In genomic region chr7:47591655-47592572, GRCh38 we compare ENCODE assay signal across 1 cellular context.
A peak's percentile ranks its signal among the peaks of the same experiment; 100 is the strongest.
TF ChIP-seq lines count a peak whose summit lies in the region.

No MANE protein-coding gene starts in this region.

TF ChIP-seq in HepG2, 621 proteins besides CTCF, POLR2A, EP300 and RAD21:
- TF ChIP-seq GTF2F1 (IDR thresholded peaks at IDR 0.05; ENCODE audit: low read length) (no peak), SOX6 (IDR thresholded peaks at IDR 0.05) (no peak), SOX6 (CRISPR knock-in tag; IDR thresholded peaks at IDR 0.05) (peak; percentile 31; the same call in 1 of the 2 replicates), HIC2 (CRISPR knock-in tag; IDR thresholded peaks at IDR 0.05; ENCODE audit: low read depth) (no peak), TOE1 (CRISPR knock-in tag; IDR thresholded peaks at IDR 0.05) (no peak), TGIF2 (CRISPR knock-in tag; IDR thresholded peaks at IDR 0.05) (no peak), ZNF562 (CRISPR knock-in tag; IDR thresholded peaks at IDR 0.05; ENCODE audit: borderline replicate concordance) (no peak), ZNF7 (CRISPR knock-in tag; IDR thresholded peaks at IDR 0.05) (no peak), NPAS2 (CRISPR knock-in tag; IDR thresholded peaks at IDR 0.05; ENCODE audit: borderline replicate concordance) (no peak), PRDM15 (CRISPR knock-in tag; IDR thresholded peaks at IDR 0.05) (peak; percentile 65; the same call in 1 of the 2 replicates), ZSCAN30 (CRISPR knock-in tag; IDR thresholded peaks at IDR 0.05) (no peak), EHMT2 (IDR thresholded peaks at IDR 0.05; ENCODE audit: borderline replicate concordance, low read depth, low read length) (no peak), ATRX (CRISPR knock-in tag; IDR thresholded peaks at IDR 0.05; ENCODE audit: borderline replicate concordance) (no peak), TARDBP (CRISPR knock-in tag; IDR thresholded peaks at IDR 0.05) (no peak), ZBTB14 (CRISPR knock-in tag; IDR thresholded peaks at IDR 0.05) (no peak), YY1 (IDR thresholded peaks at IDR 0.05; ENCODE audit: insufficient read depth, insufficient replicate concordance, low read depth, low read length) (no peak), ZBTB1 (CRISPR knock-in tag; IDR thresholded peaks at IDR 0.05; ENCODE audit: borderline replicate concordance) (no peak), NCOR1 (IDR thresholded peaks at IDR 0.05; ENCODE audit: borderline replicate concordance, low read length) (no peak), ZKSCAN1 (IDR thresholded peaks at IDR 0.05; ENCODE audit: low read length) (no peak), RCOR2 (CRISPR knock-in tag; IDR thresholded peaks at IDR 0.05) (no peak), ZBTB3 (CRISPR knock-in tag; IDR thresholded peaks at IDR 0.05; ENCODE audit: borderline replicate concordance, low read depth) (no peak), ZNF713 (CRISPR knock-in tag; IDR thresholded peaks at IDR 0.05) (no peak), PAXIP1 (CRISPR knock-in tag; conservative IDR thresholded peaks at IDR 0.05) (0 out of 2 replicates have a peak, but pooled peaks have one; percentile 26), ZBTB44 (CRISPR knock-in tag; IDR thresholded peaks at IDR 0.05) (no peak), THAP11 (CRISPR knock-in tag; IDR thresholded peaks at IDR 0.05) (0 out of 2 replicates have a peak, but pooled peaks have one; percentile 21), RFX1 (IDR thresholded peaks at IDR 0.05) (no peak), ZGPAT (CRISPR knock-in tag; IDR thresholded peaks at IDR 0.05) (no peak), TEAD3 (CRISPR knock-in tag; optimal IDR thresholded peaks at IDR 0.05; ENCODE audit: borderline replicate concordance) (peak; percentile 85), PCBP1 (IDR thresholded peaks at IDR 0.05; ENCODE audit: borderline replicate concordance, low read depth, low read length) (no peak), HHEX (CRISPR knock-in tag; IDR thresholded peaks at IDR 0.05) (no peak), ZNF251 (CRISPR knock-in tag; IDR thresholded peaks at IDR 0.05) (no peak), ZNF256 (CRISPR knock-in tag; conservative IDR thresholded peaks at IDR 0.05) (no peak), HIVEP1 (CRISPR knock-in tag; IDR thresholded peaks at IDR 0.05) (no peak), ZSCAN5A (CRISPR knock-in tag; IDR thresholded peaks at IDR 0.05; ENCODE audit: borderline replicate concordance) (no peak), U2AF2 (IDR thresholded peaks at IDR 0.05; ENCODE audit: low read depth, low read length) (no peak)
- TF ChIP-seq, protein P1, sequence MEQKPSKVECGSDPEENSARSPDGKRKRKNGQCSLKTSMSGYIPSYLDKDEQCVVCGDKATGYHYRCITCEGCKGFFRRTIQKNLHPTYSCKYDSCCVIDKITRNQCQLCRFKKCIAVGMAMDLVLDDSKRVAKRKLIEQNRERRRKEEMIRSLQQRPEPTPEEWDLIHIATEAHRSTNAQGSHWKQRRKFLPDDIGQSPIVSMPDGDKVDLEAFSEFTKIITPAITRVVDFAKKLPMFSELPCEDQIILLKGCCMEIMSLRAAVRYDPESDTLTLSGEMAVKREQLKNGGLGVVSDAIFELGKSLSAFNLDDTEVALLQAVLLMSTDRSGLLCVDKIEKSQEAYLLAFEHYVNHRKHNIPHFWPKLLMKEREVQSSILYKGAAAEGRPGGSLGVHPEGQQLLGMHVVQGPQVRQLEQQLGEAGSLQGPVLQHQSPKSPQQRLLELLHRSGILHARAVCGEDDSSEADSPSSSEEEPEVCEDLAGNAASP (CRISPR knock-in tag; IDR thresholded peaks at IDR 0.05; ENCODE audit: borderline replicate concordance), result no peak
- TF ChIP-seq, protein P2, sequence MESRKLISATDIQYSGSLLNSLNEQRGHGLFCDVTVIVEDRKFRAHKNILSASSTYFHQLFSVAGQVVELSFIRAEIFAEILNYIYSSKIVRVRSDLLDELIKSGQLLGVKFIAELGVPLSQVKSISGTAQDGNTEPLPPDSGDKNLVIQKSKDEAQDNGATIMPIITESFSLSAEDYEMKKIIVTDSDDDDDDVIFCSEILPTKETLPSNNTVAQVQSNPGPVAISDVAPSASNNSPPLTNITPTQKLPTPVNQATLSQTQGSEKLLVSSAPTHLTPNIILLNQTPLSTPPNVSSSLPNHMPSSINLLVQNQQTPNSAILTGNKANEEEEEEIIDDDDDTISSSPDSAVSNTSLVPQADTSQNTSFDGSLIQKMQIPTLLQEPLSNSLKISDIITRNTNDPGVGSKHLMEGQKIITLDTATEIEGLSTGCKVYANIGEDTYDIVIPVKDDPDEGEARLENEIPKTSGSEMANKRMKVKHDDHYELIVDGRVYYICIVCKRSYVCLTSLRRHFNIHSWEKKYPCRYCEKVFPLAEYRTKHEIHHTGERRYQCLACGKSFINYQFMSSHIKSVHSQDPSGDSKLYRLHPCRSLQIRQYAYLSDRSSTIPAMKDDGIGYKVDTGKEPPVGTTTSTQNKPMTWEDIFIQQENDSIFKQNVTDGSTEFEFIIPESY (CRISPR knock-in tag; IDR thresholded peaks at IDR 0.05), result no peak
